10 cellular contexts compared by ENCODE assay signal in the genomic region with DNA sequence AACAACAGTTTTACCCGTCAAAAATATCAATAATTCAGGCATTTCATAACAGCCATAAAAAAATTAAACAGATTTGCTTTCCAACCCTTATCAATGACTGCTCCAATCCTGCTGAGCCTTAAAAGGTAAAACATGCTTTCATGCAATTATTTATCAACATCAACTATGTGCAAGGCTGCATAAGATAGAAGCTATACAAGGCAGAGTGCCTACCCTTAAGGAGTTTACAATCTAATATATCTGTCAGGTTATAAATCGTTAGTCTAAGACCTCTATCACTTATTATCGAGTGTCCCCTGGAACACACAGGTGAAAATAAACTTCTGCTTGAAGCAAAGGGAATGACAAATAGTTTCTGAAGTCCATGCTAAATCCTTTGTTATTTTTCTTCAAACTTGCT. TPM values are rescaled to one million over a fixed set of nuclear protein-coding genes. Genes with fewer than 3 reads are reported as not detected.
DNase-seq lines count a peak whose midpoint lies in the region; ATAC-seq, FAIRE-seq and TF ChIP-seq lines count a peak whose summit lies in the region.
"Had no signal": no experiment of that assay in that cellular context is flagged by ENCODE, and none has a peak within 500 bp of the region (broad histone marks: within the 10 kb centered on the region; RNA-seq: fewer than 3 reads in every experiment).

No MANE protein-coding gene starts in this region.

- intact Hi-C loops in activated T-helper 1 cell treated with anti-CD3 and anti-CD28 coated beads, Interleukin-12 subunit alpha, Interleukin-12 subunit beta, Interleukin-2, Interleukin-4 antibody, amounts not matched to agents 30 ng/mL and 10 ng/mL and 1 ng/mL, durations not matched to agents 14 hours and 24 hours and 36 hours (cut with micrococcal nuclease), result no loop called here
- intact Hi-C loops in prostate gland (cut with DNase I), result no loop called here

- no peaks in the 10 kb centered on the region for H3K36me3 ChIP-seq in BJ (ENCODE audit: control insufficient read depth, insufficient read depth, low read length)
- H3K36me3 ChIP-seq in prostate gland, result no peaks in the 10 kb centered on the region

- H3K27me3 Mint-ChIP-seq in activated T-helper 1 cell treated with anti-CD3 and anti-CD28 coated beads, Interleukin-12 subunit alpha, Interleukin-12 subunit beta, Interleukin-2, Interleukin-4 antibody, amounts not matched to agents 30 ng/mL and 10 ng/mL and 1 ng/mL, durations not matched to agents 14 hours and 24 hours and 36 hours (ENCODE audit: insufficient read depth), result peaks cover 52% of the 10 kb centered on the region
- H3K27me3 Mint-ChIP-seq in stimulated activated naive B cell treated with anti-CD40 and anti-IgM and Interleukin-4, amounts not matched to agents 10 μg/mL and 1 μg/mL and 100 μg/mL, for 72 hours, result peaks cover 18 to 20% of the 10 kb centered on the region in 2 donors

- H3K27me3 ChIP-seq in BJ (ENCODE audit: control insufficient read depth, insufficient read depth, low read length) (no peaks in the 10 kb centered on the region), foreskin keratinocyte (no peaks in the 10 kb centered on the region), prostate gland (replicated peaks; ENCODE audit: insufficient read depth) (no peaks in the 10 kb centered on the region)

- 64% methylated on average over 3 of the region's 3 CpGs for WGBS in prostate gland

- H3K4me3 ChIP-seq in BJ (ENCODE audit: low read depth, low read length) (peak overlapping the region; percentile 68), prostate gland (peak overlapping the region; percentile 88 to 94)

- CTCF ChIA-PET in BJ (lab: Yijun Ruan, JAX), result interaction anchor here (0.7 to 5.9 kb wide), 4 partner anchors 8 to 290 kb away, joined by 3 to 28 read pairs (median 4); no protein-coding TSS in a partner anchor

- ATAC-seq in foreskin keratinocyte (no peak), HG02571 (IDR thresholded peaks at IDR 0.05; ENCODE audit: unreplicated experiment) (no peak), HG02870 (IDR thresholded peaks at IDR 0.05; ENCODE audit: unreplicated experiment) (no peak)
- ATAC-seq in stimulated activated naive B cell treated with anti-CD40 and anti-IgM and Interleukin-4, amounts not matched to agents 10 μg/mL and 1 μg/mL and 100 μg/mL, for 72 hours (replicated peaks), result no peak
- ATAC-seq: T-helper 17 cell had no signal

- H3K27ac ChIP-seq in foreskin keratinocyte (peak overlapping the region; percentile 84), prostate gland (peak overlapping the region; percentile 81 to 94)

- H3K27ac Mint-ChIP-seq in activated T-helper 1 cell treated with anti-CD3 and anti-CD28 coated beads, Interleukin-12 subunit alpha, Interleukin-12 subunit beta, Interleukin-2, Interleukin-4 antibody, amounts not matched to agents 30 ng/mL and 10 ng/mL and 1 ng/mL, durations not matched to agents 14 hours and 24 hours and 36 hours, result no peak overlapping the region
- no peak overlapping the region for H3K27ac Mint-ChIP-seq in stimulated activated naive B cell treated with anti-CD40 and anti-IgM and Interleukin-4, amounts not matched to agents 10 μg/mL and 1 μg/mL and 100 μg/mL, for 72 hours

- DNase-seq in BJ (ENCODE audit: low read depth), result no peak
- no peak for DNase-seq in activated T-helper 1 cell treated with anti-CD3 and anti-CD28 coated beads, Interleukin-12 subunit alpha, Interleukin-12 subunit beta, Interleukin-2, Interleukin-4 antibody, amounts not matched to agents 30 ng/mL and 10 ng/mL and 1 ng/mL, durations not matched to agents 14 hours and 24 hours and 36 hours (ENCODE audit: low spot score)
- no peak for DNase-seq in foreskin keratinocyte
- no peak for DNase-seq in prostate gland (ENCODE audit: low spot score)
- DNase-seq in frontal cortex (ENCODE audit: low spot score in 2 of 2), result no peak
- no peak for DNase-seq in stimulated activated naive B cell treated with anti-CD40 and anti-IgM and Interleukin-4, amounts not matched to agents 10 μg/mL and 1 μg/mL and 100 μg/mL, for 72 hours
- DNase-seq: activated T-cell treated with anti-CD3 and anti-CD28 coated beads for 4 hours, T-helper 17 cell had no signal

- peaks cover 5% of the 10 kb centered on the region for H3K36me3 Mint-ChIP-seq in activated T-helper 1 cell treated with anti-CD3 and anti-CD28 coated beads, Interleukin-12 subunit alpha, Interleukin-12 subunit beta, Interleukin-2, Interleukin-4 antibody, amounts not matched to agents 30 ng/mL and 10 ng/mL and 1 ng/mL, durations not matched to agents 14 hours and 24 hours and 36 hours (ENCODE audit: low read depth)
- peaks cover 4 to 7% of the 10 kb centered on the region in 2 donors for H3K36me3 Mint-ChIP-seq in stimulated activated naive B cell treated with anti-CD40 and anti-IgM and Interleukin-4, amounts not matched to agents 10 μg/mL and 1 μg/mL and 100 μg/mL, for 72 hours

- H3K9me3 Mint-ChIP-seq in activated T-helper 1 cell treated with anti-CD3 and anti-CD28 coated beads, Interleukin-12 subunit alpha, Interleukin-12 subunit beta, Interleukin-2, Interleukin-4 antibody, amounts not matched to agents 30 ng/mL and 10 ng/mL and 1 ng/mL, durations not matched to agents 14 hours and 24 hours and 36 hours, result no peaks in the 10 kb centered on the region
- no peaks in the 10 kb centered on the region for H3K9me3 Mint-ChIP-seq in stimulated activated naive B cell treated with anti-CD40 and anti-IgM and Interleukin-4, amounts not matched to agents 10 μg/mL and 1 μg/mL and 100 μg/mL, for 72 hours

- no peak for TF ChIP-seq POLR2A in prostate gland (IDR thresholded peaks at IDR 0.05)

- H3K4me1 ChIP-seq in foreskin keratinocyte, result peaks cover 38% of the 10 kb centered on the region
- peaks cover 8% of the 10 kb centered on the region for H3K4me1 ChIP-seq in prostate gland (replicated peaks)

- H3K9me3 ChIP-seq in prostate gland, result no peaks in the 10 kb centered on the region

- TF ChIP-seq CTCF in BJ (IDR thresholded peaks at IDR 0.05; ENCODE audit: insufficient read depth, low read depth, low read length) (no peak), foreskin keratinocyte (conservative IDR thresholded peaks at IDR 0.05) (no peak), prostate gland (IDR thresholded peaks at IDR 0.05) (no peak)

- POLR2A ChIA-PET in BJ (lab: Charles Lee), result no interaction called here

- no peak for FAIRE-seq in frontal cortex (lab: Jason Lieb, UNC)

- H3K4me3 Mint-ChIP-seq in activated T-helper 1 cell treated with anti-CD3 and anti-CD28 coated beads, Interleukin-12 subunit alpha, Interleukin-12 subunit beta, Interleukin-2, Interleukin-4 antibody, amounts not matched to agents 30 ng/mL and 10 ng/mL and 1 ng/mL, durations not matched to agents 14 hours and 24 hours and 36 hours, result peak overlapping the region; percentile 15
- H3K4me3 Mint-ChIP-seq in stimulated activated naive B cell treated with anti-CD40 and anti-IgM and Interleukin-4, amounts not matched to agents 10 μg/mL and 1 μg/mL and 100 μg/mL, for 72 hours, result no peak overlapping the region

- peaks cover 12% of the 10 kb centered on the region for H3K4me1 Mint-ChIP-seq in activated T-helper 1 cell treated with anti-CD3 and anti-CD28 coated beads, Interleukin-12 subunit alpha, Interleukin-12 subunit beta, Interleukin-2, Interleukin-4 antibody, amounts not matched to agents 30 ng/mL and 10 ng/mL and 1 ng/mL, durations not matched to agents 14 hours and 24 hours and 36 hours (ENCODE audit: low read depth)
- H3K4me1 Mint-ChIP-seq in stimulated activated naive B cell treated with anti-CD40 and anti-IgM and Interleukin-4, amounts not matched to agents 10 μg/mL and 1 μg/mL and 100 μg/mL, for 72 hours, result peaks cover 11 to 14% of the 10 kb centered on the region in 2 donors

RNA-seq across cellular contexts. Expression of a gene that starts 1.8 kb away (rescaled TPM):
- polyA plus RNA-seq in BJ (2011; rRNA removed) (20.5 and 30.3 TPM in 2 replicates), foreskin keratinocyte (39.9 and 53.9 TPM in 2 replicates)
- 9.4 and 10.0 TPM in 2 replicates for polyA minus RNA-seq in BJ (2011; rRNA and poly(A)+ RNA removed)
- total RNA-seq in activated T-helper 1 cell treated with anti-CD3 and anti-CD28 coated beads, Interleukin-12 subunit alpha, Interleukin-12 subunit beta, Interleukin-2, Interleukin-4 antibody, amounts not matched to agents 30 ng/mL and 10 ng/mL and 1 ng/mL, durations not matched to agents 14 hours and 24 hours and 36 hours, result 1.6 and 3.2 TPM in 2 replicates
- total RNA-seq in foreskin keratinocyte (98.3 and 108 TPM in 2 replicates), prostate gland (10 to 100 TPM; 58.1 to 60.4 TPM), frontal cortex (20.4 TPM)
